ENCODE assay signal across 8 cellular contexts in the genomic region with DNA sequence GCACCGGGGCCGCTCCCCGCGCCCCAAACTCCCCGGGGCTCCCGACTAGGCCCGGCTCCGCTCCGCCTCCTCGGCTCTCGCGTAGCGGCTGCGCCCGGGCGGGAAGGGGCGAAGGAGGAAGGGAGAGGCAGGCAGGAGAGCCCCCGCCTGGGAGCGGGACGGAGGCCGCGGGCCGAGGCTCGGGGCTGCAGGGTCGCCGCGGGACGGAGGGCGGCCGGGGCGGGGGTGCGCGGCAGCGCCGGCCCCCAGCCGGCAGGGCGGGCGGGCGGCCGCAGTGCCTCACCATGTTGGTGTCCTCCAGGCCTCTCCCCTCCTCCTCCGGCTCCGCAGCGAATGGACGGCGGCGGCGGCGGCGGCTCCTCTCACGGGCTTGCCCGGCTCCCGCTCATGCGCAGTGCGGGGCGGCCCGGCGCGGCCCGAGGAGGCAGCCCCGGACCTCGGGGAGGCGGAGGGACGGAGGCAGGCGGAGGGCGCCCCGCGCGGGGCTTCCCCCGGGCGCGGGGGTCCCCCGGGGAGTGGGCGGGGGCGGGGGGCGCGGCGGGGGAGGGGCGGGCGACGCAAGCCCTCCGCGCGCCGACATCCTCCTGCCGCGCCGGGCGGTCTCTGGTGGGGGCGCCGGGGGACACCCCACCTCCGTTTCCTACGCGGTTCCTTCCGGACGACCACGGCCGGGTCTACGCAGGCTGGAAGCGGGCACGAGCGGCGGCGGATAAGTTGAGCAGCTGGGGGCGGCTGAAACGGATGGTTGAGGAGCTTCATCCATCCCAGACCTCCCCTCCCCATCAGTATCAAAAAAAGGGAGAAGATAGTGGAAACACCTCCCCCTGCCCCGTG. TPM values are rescaled to one million over a fixed set of nuclear protein-coding genes. Genes with fewer than 3 reads are reported as not detected.
DNase-seq lines count a peak whose midpoint lies in the region; ATAC-seq, FAIRE-seq and TF ChIP-seq lines count a peak whose summit lies in the region.

Gene DCUN1D1, minus strand, starts transcription at position 335 of the 834 bp plus-strand sequence. Its CDS starts 49 bp downstream, at position 286.

- H3K27ac ChIP-seq in SU-DHL-6 (ENCODE audit: low read depth, low read length) = peak within 1 kb of the TSS; percentile 35
- H3K27ac ChIP-seq in pancreas = peak within 1 kb of the TSS; percentile 40 to 83 (median 62)
- H3K27ac ChIP-seq in thymus (ENCODE audit: low read depth) = peak within 1 kb of the TSS; percentile 80

- no peaks in the 10 kb centered on the region for H3K27me3 Mint-ChIP-seq in HFFc6 (ENCODE audit: insufficient read depth)
- H3K27me3 Mint-ChIP-seq in activated naive CD8-positive, alpha-beta T cell treated with anti-CD3 and anti-CD28 coated beads for 36 hours = no peaks in the 10 kb centered on the region

- no peaks in the 10 kb centered on the region for H3K36me3 Mint-ChIP-seq in HFFc6 (ENCODE audit: low read depth)
- H3K36me3 Mint-ChIP-seq in activated naive CD8-positive, alpha-beta T cell treated with anti-CD3 and anti-CD28 coated beads for 36 hours = no peaks in the 10 kb centered on the region

- H3K36me3 ChIP-seq in SU-DHL-6 (ENCODE audit: low read length) (no peaks in the 10 kb centered on the region), pancreas (no peaks in the 10 kb centered on the region), thymus (ENCODE audit: control insufficient read depth, insufficient read depth) (no peaks in the 10 kb centered on the region)

- H4K20me1 ChIP-seq in SU-DHL-6 (ENCODE audit: low read depth, low read length) = no peaks in the 10 kb centered on the region; the same call in 1 of the 2 replicates

- peak within 1 kb of the TSS; percentile 84 for H3K4me3 ChIP-seq in NB4 (ENCODE audit: low read depth, low read length)
- H3K4me3 ChIP-seq in SU-DHL-6 (ENCODE audit: insufficient read depth, low read length, poor library complexity, severe bottlenecking) = peak within 1 kb of the TSS; percentile 90
- H3K4me3 ChIP-seq in pancreas = peak within 1 kb of the TSS; percentile 74 to 94 (median 84)
- H3K4me3 ChIP-seq in thymus (ENCODE audit: low read length) = peak within 1 kb of the TSS; percentile 96

- TF ChIP-seq CTCF in GM10266 (IDR thresholded peaks at IDR 0.05; ENCODE audit: control insufficient read depth, insufficient read depth, low read depth, missing control alignments) (no peak), HFFc6 (IDR thresholded peaks at IDR 0.05) (no peak), NB4 (IDR thresholded peaks at IDR 0.05; ENCODE audit: low read depth, low read length) (no peak), SU-DHL-6 (IDR thresholded peaks at IDR 0.05; ENCODE audit: insufficient read depth, low read length, poor library complexity, severe bottlenecking) (no peak), pancreas (IDR thresholded peaks at IDR 0.05) (no peak)

- peak within 1 kb of the TSS; percentile 84 for H3K27ac Mint-ChIP-seq in HFFc6
- peak within 1 kb of the TSS; percentile 78 for H3K27ac Mint-ChIP-seq in activated naive CD8-positive, alpha-beta T cell treated with anti-CD3 and anti-CD28 coated beads for 36 hours

- H2AFZ ChIP-seq in SU-DHL-6 (ENCODE audit: low read depth, low read length, severe bottlenecking) = peak within 1 kb of the TSS; percentile 61

- H3K9me3 ChIP-seq in SU-DHL-6 (ENCODE audit: insufficient read depth, low read length) (no peaks in the 10 kb centered on the region), pancreas (no peaks in the 10 kb centered on the region), thymus (ENCODE audit: control insufficient read depth) (no peaks in the 10 kb centered on the region)

- H3K4me1 Mint-ChIP-seq in HFFc6 (ENCODE audit: low read depth) = peaks cover 20% of the 10 kb centered on the region
- H3K4me1 Mint-ChIP-seq in activated naive CD8-positive, alpha-beta T cell treated with anti-CD3 and anti-CD28 coated beads for 36 hours = peaks cover 28% of the 10 kb centered on the region

- H3K4me3 Mint-ChIP-seq in HFFc6 = peak within 1 kb of the TSS; percentile 98
- peak within 1 kb of the TSS; percentile 93 for H3K4me3 Mint-ChIP-seq in activated naive CD8-positive, alpha-beta T cell treated with anti-CD3 and anti-CD28 coated beads for 36 hours

- WGBS in pancreas, 2 donors = 1% methylated on average over 48 to 105 of the region's 106 CpGs
- under 1% methylated on average over 106 of the region's 106 CpGs for WGBS in thymus

- ATAC-seq in pancreas = peak; percentile 95 to 97 (median 96)

- TF ChIP-seq POLR2A in NB4 (IDR thresholded peaks at IDR 0.05; ENCODE audit: extremely low read depth, insufficient read length) = peak; percentile 34

- H3K27me3 ChIP-seq in SU-DHL-6 (ENCODE audit: low read length) (no peaks in the 10 kb centered on the region), pancreas (no peaks in the 10 kb centered on the region), thymus (ENCODE audit: control insufficient read depth, insufficient read depth) (no peaks in the 10 kb centered on the region)

- H3K9me2 ChIP-seq in SU-DHL-6 (replicated peaks; ENCODE audit: insufficient read depth, low read length) = no peaks in the 10 kb centered on the region

- peak; percentile 99 for DNase-seq in GM10266 (ENCODE audit: extremely low spot score)
- DNase-seq in HFFc6 = peak; percentile 83
- DNase-seq in NB4 (ENCODE audit: low read depth) = peak; percentile 87
- DNase-seq in activated naive CD8-positive, alpha-beta T cell treated with anti-CD3 and anti-CD28 coated beads for 36 hours = peak; percentile 92
- DNase-seq in head of caudate nucleus = peak; percentile 64 to 95 (median 90)
- DNase-seq in pancreas = peak; percentile 90 to 97 (median 92)

- no peaks in the 10 kb centered on the region for H3K9me3 Mint-ChIP-seq in HFFc6
- H3K9me3 Mint-ChIP-seq in activated naive CD8-positive, alpha-beta T cell treated with anti-CD3 and anti-CD28 coated beads for 36 hours = no peaks in the 10 kb centered on the region

- FAIRE-seq in pancreas (lab: Jason Lieb, UNC) = no peak

- H3K4me2 ChIP-seq in SU-DHL-6 (ENCODE audit: low read depth, low read length, poor library complexity, severe bottlenecking) = peak within 1 kb of the TSS; percentile 73

- peaks cover 45% of the 10 kb centered on the region for H3K79me2 ChIP-seq in SU-DHL-6 (ENCODE audit: insufficient read depth, low read length)

- H3F3A ChIP-seq in SU-DHL-6 (ENCODE audit: insufficient read depth) = peaks cover 19% of the 10 kb centered on the region; the same call in 1 of the 2 replicates

- H3K4me1 ChIP-seq in pancreas (peaks cover 0 to 10% (median 8%) of the 10 kb centered on the region in 3 donors), thymus (ENCODE audit: control insufficient read depth, insufficient read depth, low read length) (peaks cover 9% of the 10 kb centered on the region)

- intact Hi-C loops in head of caudate nucleus (cut with DNase I) = loop anchor here (10.0 kb wide), 1 partner anchor 114 kb away; the partner anchor contains the start of gene MCCC1
- intact Hi-C loops in pancreas (cut with DNase I) = no loop called here

- H3K9ac ChIP-seq in SU-DHL-6 (ENCODE audit: low read length) = peak within 1 kb of the TSS; percentile 80

RNA-seq across cellular contexts. Expression of gene DCUN1D1, which starts in this region (rescaled TPM):
- total RNA-seq in HFFc6 (2021; fragmentation: NEBNext Ultra II Directional; extraction: Animal tissue kit (Norgen Biotek cat#: 25700)) = 10 to 100 TPM; 46.1 to 56.9 (median 52.2) TPM
- total RNA-seq in activated naive CD8-positive, alpha-beta T cell treated with anti-CD3 and anti-CD28 coated beads for 36 hours = 10 to 100 TPM; 52.7 to 53.8 TPM
- total RNA-seq in pancreas = 10 to 100 TPM; 15.5 to 25.0 (median 17.1) TPM
- polyA plus RNA-seq in pancreas = 1 to 10 TPM; 2.8 to 6.2 TPM
- polyA plus RNA-seq in thymus = 13.7 TPM

Comparison
In these comparisons a context has a peak if more than half of its experiments do, and no peak if none do; other contexts are left out.
1. Peak in every context shown above with its lines: DNase-seq, ATAC-seq, H3K4me3 ChIP-seq and H3K27ac ChIP-seq.